ENCODE assay signal across 11 cellular contexts in genomic region chr2:60105868-60106267, GRCh38.
"Had no signal": no experiment of that assay in that cellular context is flagged by ENCODE, and none has a peak within 500 bp of the region (broad histone marks: within the 10 kb centered on the region; RNA-seq: fewer than 3 reads in every experiment).

No MANE protein-coding gene starts in this region.

- DNase-seq: activated T-cell treated with anti-CD3 and anti-CD28 coated beads for 4 hours; effector CD8-positive, alpha-beta T cell; heart right ventricle; left ventricle myocardium inferior; nephron progenitor cell; nucleus accumbens; retina; stimulated activated naive B cell treated with anti-CD40 and anti-IgM and Interleukin-4, amounts not matched to agents 10 μg/mL and 1 μg/mL and 100 μg/mL, for 72 hours; thyroid gland had no signal

- ATAC-seq: esophagus mucosa, gastroesophageal sphincter, heart right ventricle had no signal
